Comparison of ENCODE assay signal across 8 cellular contexts in the genomic region with DNA sequence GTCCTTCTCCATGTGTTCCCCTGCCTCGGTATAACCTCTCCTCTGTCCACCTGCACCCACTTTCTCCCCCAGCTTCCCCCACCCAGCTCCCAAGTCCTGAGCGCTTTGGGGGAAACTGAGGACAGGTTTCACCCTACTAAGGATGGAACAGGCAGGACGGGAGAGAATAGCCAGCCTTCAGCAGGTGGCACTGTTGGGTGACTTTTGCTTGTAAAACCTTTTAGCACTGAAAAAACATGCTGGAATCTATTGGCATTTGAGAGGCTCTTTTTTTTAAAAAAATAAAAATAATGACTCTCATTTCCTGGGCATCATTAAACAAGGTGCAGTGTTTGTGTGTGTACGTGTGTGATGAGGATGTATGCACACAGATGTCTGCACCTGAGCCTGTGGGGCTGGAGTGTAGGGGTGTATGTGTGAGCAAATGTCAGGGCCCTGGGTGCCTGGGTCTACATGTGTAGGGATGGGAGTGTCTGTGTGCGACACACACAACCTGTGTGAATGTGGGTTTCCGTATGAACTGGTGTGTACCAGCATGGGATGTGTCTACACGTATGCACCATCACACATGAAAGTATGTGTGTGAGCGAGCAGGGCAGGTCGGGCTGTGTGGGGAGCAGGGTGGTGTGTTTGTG.
A peak's percentile ranks its signal among the peaks of the same experiment; 100 is the strongest.
DNase-seq lines count a peak whose midpoint lies in the region; ATAC-seq and TF ChIP-seq lines count a peak whose summit lies in the region.

No MANE protein-coding gene starts in this region.

- peak; percentile 52 for DNase-seq in NCI-H510A treated with DMSO at 0.1 percent for 48 hours (lab: John Stamatoyannopoulos, UW)
- no peak for DNase-seq in NCI-H510A (lab: John Stamatoyannopoulos, UW)
- DNase-seq in NCI-H1092 (lab: John Stamatoyannopoulos, UW) = peak; percentile 14
- peak; percentile 78 for DNase-seq in astrocyte of the hippocampus (ENCODE audit: low read depth, low spot score)
- DNase-seq in iPS-NIHi11 (ENCODE audit: low spot score) = peak; percentile 43
- peak; percentile 38 for DNase-seq in testis
- no peak for DNase-seq in epidermal melanocyte (ENCODE audit: insufficient read length, low spot score)

- TF ChIP-seq POLR2A in testis (IDR thresholded peaks at IDR 0.05) = no peak

- WGBS in testis, 2 donors = 78 to 81% methylated on average over 8 to 9 of the region's 9 CpGs

- no peak overlapping the region for H3K27ac ChIP-seq in testis

- no peaks in the 10 kb centered on the region for H3K9me3 ChIP-seq in testis

- TF ChIP-seq CTCF in testis (IDR thresholded peaks at IDR 0.05) = peak in 2 of 3 experiments; percentile 38 to 41

- H3K27me3 ChIP-seq in testis = no peaks in the 10 kb centered on the region

- H3K4me3 ChIP-seq in testis = no peak overlapping the region

- intact Hi-C loops in testis (cut with DNase I; ENCODE audit: low total_unique reads) = no loop called here

- ATAC-seq in HG02678 (IDR thresholded peaks at IDR 0.05; ENCODE audit: unreplicated experiment) = no peak

- H3K36me3 ChIP-seq in testis (ENCODE audit: low read depth, missing control alignments) = no peaks in the 10 kb centered on the region

- H3K4me1 ChIP-seq in testis = peaks cover 16% of the 10 kb centered on the region

Comparison
In these comparisons a context has a peak if more than half of its experiments do, and no peak if none do; other contexts are left out.
1. DNase-seq: peak in NCI-H510A treated with DMSO at 0.1 percent for 48 hours (single experiment), NCI-H1092 (single experiment), astrocyte of the hippocampus (single experiment), iPS-NIHi11 (single experiment) and testis (single experiment); none in NCI-H510A (single experiment) and epidermal melanocyte (single experiment).